ENCODE assay signal across 1 cellular context in genomic region chr2:219511547-219512325, GRCh38.
TF ChIP-seq lines count a peak whose summit lies in the region.

No MANE protein-coding gene starts in this region.

TF ChIP-seq in HepG2, 621 proteins besides CTCF, POLR2A, EP300 and RAD21:
- 0 out of 2 replicates have a peak, but pooled peaks have one; percentile 9 for TF ChIP-seq MAZ (IDR thresholded peaks at IDR 0.05; ENCODE audit: borderline replicate concordance, low read depth, low read length)
- no peak for TF ChIP-seq MAZ (CRISPR knock-in tag; IDR thresholded peaks at IDR 0.05; ENCODE audit: low read depth)
- no peak for TF ChIP-seq BRD4 (CRISPR knock-in tag; IDR thresholded peaks at IDR 0.05)
